Comparison of ENCODE assay signal across 18 cellular contexts in the genomic region with DNA sequence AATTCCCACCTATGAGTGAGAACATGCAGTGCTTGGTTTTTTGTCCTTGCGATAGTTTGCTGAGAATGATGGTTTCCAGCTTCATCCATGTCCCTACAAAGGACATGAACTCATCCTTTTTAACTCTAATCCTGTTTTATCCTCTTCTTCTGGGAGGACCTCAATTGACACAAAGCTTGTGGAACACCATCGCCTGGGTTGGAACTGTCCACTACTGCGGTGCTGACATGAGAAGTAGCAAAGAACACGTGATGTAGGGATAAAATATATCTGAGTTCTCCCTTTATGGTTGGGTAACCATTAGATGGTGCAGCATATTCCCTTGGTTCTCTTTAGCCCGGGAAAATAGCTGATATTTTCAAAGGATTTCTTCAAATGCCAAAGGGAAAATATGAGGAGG.
DNase-seq lines count a peak whose midpoint lies in the region; ATAC-seq and TF ChIP-seq lines count a peak whose summit lies in the region.
"Had no signal": no experiment of that assay in that cellular context is flagged by ENCODE, and none has a peak within 500 bp of the region (broad histone marks: within the 10 kb centered on the region; RNA-seq: fewer than 3 reads in every experiment).

No MANE protein-coding gene starts in this region.

- CTCF ChIA-PET in activated CD8-positive, alpha-beta T cell treated with anti-CD3 and anti-CD28 coated beads, Interleukin-2, amount 10 ng/mL, durations not matched to agents 7 days and 5 days (lab: Charles Lee), result no interaction called here

- no peak overlapping the region for H3K27ac Mint-ChIP-seq in activated CD8-positive, alpha-beta T cell treated with anti-CD3 and anti-CD28 coated beads, Interleukin-2, amount 10 ng/mL, durations not matched to agents 7 days and 5 days
- H3K27ac Mint-ChIP-seq: activated CD4-positive, alpha-beta T cell treated with anti-CD3 and anti-CD28 coated beads, Interleukin-2, amount 10 ng/mL, durations not matched to agents 7 days and 5 days; CD4-positive, alpha-beta T cell; naive thymus-derived CD4-positive, alpha-beta T cell had no signal

- no peak overlapping the region for H3K4me3 ChIP-seq in foreskin fibroblast (ENCODE audit: low read depth in 1 of 2, low read length in 2 of 2)
- H3K4me3 ChIP-seq: stomach, uterus had no signal

- H3K36me3 Mint-ChIP-seq in activated CD8-positive, alpha-beta T cell treated with anti-CD3 and anti-CD28 coated beads, Interleukin-2, amount 10 ng/mL, durations not matched to agents 7 days and 5 days (ENCODE audit: low read depth), result no peaks in the 10 kb centered on the region
- H3K36me3 Mint-ChIP-seq: naive thymus-derived CD4-positive, alpha-beta T cell had no signal

- no peak for ATAC-seq in activated CD8-positive, alpha-beta T cell treated with anti-CD3 and anti-CD28 coated beads, Interleukin-2, amount 10 ng/mL, durations not matched to agents 7 days and 5 days
- ATAC-seq in GM18870 (IDR thresholded peaks at IDR 0.05; ENCODE audit: unreplicated experiment), result no peak
- no peak for ATAC-seq in GM21529 (IDR thresholded peaks at IDR 0.05; ENCODE audit: unreplicated experiment)
- ATAC-seq: naive thymus-derived CD4-positive, alpha-beta T cell had no signal

- POLR2A ChIA-PET in activated CD8-positive, alpha-beta T cell treated with anti-CD3 and anti-CD28 coated beads, Interleukin-2, amount 10 ng/mL, durations not matched to agents 7 days and 5 days (lab: Charles Lee), result no interaction called here

- H3K9me3 Mint-ChIP-seq in activated CD8-positive, alpha-beta T cell treated with anti-CD3 and anti-CD28 coated beads, Interleukin-2, amount 10 ng/mL, durations not matched to agents 7 days and 5 days (ENCODE audit: insufficient read depth), result no peaks in the 10 kb centered on the region

- peak; percentile 9 for DNase-seq in A172 (ENCODE audit: low spot score)
- peak; percentile 10 for DNase-seq in KBM-7
- DNase-seq in activated CD8-positive, alpha-beta T cell treated with anti-CD3 and anti-CD28 coated beads, Interleukin-2, amount 10 ng/mL, durations not matched to agents 7 days and 5 days, result peak; percentile 30
- peak; percentile 7 to 49 for DNase-seq in foreskin fibroblast
- no peak for DNase-seq in effector CD8-positive, alpha-beta T cell (lab: John Stamatoyannopoulos, UW)
- DNase-seq in stimulated activated CD4-positive, alpha-beta T cell treated with anti-CD3 and anti-CD28 coated beads, Interleukin-2, amount 100 ng/mL, for 24 hours, result no peak
- DNase-seq: activated CD4-positive, alpha-beta T cell treated with anti-CD3 and anti-CD28 coated beads, Interleukin-2, amount 10 ng/mL, durations not matched to agents 7 days and 5 days; activated naive CD4-positive, alpha-beta T cell treated with anti-CD3 and anti-CD28 coated beads, Interleukin-2, amount 50 U/mL, for 16 hours; CD4-positive, alpha-beta T cell; DMS79 treated with DMSO at 0.1 percent for 48 hours; naive thymus-derived CD4-positive, alpha-beta T cell; NCI-H446; SHP77; stimulated activated CD4-positive, alpha-beta T cell treated with anti-CD3 and anti-CD28 coated beads, Interleukin-15, amount 100 ng/mL, for 24 hours; stomach; uterus had no signal

- no peak for TF ChIP-seq CTCF in foreskin fibroblast (IDR thresholded peaks at IDR 0.05; ENCODE audit: low read depth, low read length)

- no peak overlapping the region for H3K4me3 Mint-ChIP-seq in activated CD8-positive, alpha-beta T cell treated with anti-CD3 and anti-CD28 coated beads, Interleukin-2, amount 10 ng/mL, durations not matched to agents 7 days and 5 days
- H3K4me3 Mint-ChIP-seq: activated CD4-positive, alpha-beta T cell treated with anti-CD3 and anti-CD28 coated beads, Interleukin-2, amount 10 ng/mL, durations not matched to agents 7 days and 5 days; CD4-positive, alpha-beta T cell; naive thymus-derived CD4-positive, alpha-beta T cell had no signal

- H3K4me1 Mint-ChIP-seq in activated CD8-positive, alpha-beta T cell treated with anti-CD3 and anti-CD28 coated beads, Interleukin-2, amount 10 ng/mL, durations not matched to agents 7 days and 5 days (ENCODE audit: low read depth), result peaks cover 4% of the 10 kb centered on the region
- H3K4me1 Mint-ChIP-seq: naive thymus-derived CD4-positive, alpha-beta T cell had no signal

- H3K27me3 Mint-ChIP-seq in activated CD8-positive, alpha-beta T cell treated with anti-CD3 and anti-CD28 coated beads, Interleukin-2, amount 10 ng/mL, durations not matched to agents 7 days and 5 days (ENCODE audit: low read depth), result peaks cover 23% of the 10 kb centered on the region

- in situ Hi-C loops in KBM-7 (cut with MboI; ENCODE audit: low pct_unique_long_range_greater_than_20kb, low sequenced_read_pairs), result no loop called here

Comparison
In these comparisons a context has a peak if more than half of its experiments do, and no peak if none do; other contexts are left out.
1. DNase-seq: peak in A172 (single experiment), KBM-7 (single experiment), activated CD8-positive, alpha-beta T cell treated with anti-CD3 and anti-CD28 coated beads, Interleukin-2, amount 10 ng/mL, durations not matched to agents 7 days and 5 days (single experiment) and foreskin fibroblast (2 of 2); none in effector CD8-positive, alpha-beta T cell (single experiment) and stimulated activated CD4-positive, alpha-beta T cell treated with anti-CD3 and anti-CD28 coated beads, Interleukin-2, amount 100 ng/mL, for 24 hours (0 of 2).